In the genomic region with DNA sequence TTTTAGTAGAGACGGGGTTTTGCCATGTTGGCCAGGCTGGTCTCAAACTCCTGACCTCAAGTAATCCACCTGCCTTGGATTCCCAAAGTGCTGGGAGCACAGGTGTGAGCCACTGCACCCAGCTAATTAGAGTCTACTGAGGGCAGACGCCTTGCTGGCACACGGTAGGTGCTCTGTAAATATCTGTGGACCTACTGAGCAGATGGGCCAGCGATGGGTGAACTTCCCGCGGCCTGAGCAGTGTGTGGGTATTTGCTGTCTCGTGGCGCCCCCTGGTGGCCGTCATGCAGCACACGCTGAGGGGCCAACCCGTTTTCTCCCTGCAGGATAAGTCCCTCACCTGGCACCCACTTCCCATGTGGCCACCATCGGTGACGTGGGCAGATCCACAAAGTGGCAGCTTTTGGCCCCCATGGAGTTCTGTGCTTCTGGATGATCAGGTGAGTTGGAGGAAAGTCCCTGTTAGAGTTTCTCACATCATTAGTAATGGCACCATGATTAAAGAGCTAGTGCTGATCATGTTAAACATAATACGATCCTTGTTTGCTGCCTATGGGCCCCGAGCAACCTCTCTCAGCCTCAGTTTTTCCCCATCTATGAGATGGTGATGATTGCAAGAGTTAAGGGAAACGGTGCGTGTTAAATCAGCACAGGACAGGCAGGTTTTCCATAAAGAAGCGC, we compare ENCODE assay signal across 8 cellular contexts. TPM values are rescaled to one million over a fixed set of nuclear protein-coding genes. Genes with fewer than 3 reads are reported as not detected.
DNase-seq lines count a peak whose midpoint lies in the region; ATAC-seq and TF ChIP-seq lines count a peak whose summit lies in the region.

No MANE protein-coding gene starts in this region.

- TF ChIP-seq CTCF in chondrocyte (IDR thresholded peaks at IDR 0.05), result peak; percentile 99

- H3K4me3 Mint-ChIP-seq in chondrocyte (ENCODE audit: unreplicated experiment), result no peak overlapping the region

- H3K27ac Mint-ChIP-seq in chondrocyte (ENCODE audit: unreplicated experiment), result peak overlapping the region; percentile 27

- H3K4me1 Mint-ChIP-seq in chondrocyte (ENCODE audit: low read depth), result peaks cover 13% of the 10 kb centered on the region

- H3K27me3 Mint-ChIP-seq in chondrocyte (ENCODE audit: low read depth), result no peaks in the 10 kb centered on the region

- H3K36me3 Mint-ChIP-seq in chondrocyte (ENCODE audit: low read depth), result peaks cover 8% of the 10 kb centered on the region

- no peaks in the 10 kb centered on the region for H3K9me3 Mint-ChIP-seq in chondrocyte (ENCODE audit: low read depth)

- DNase-seq in DMS 273 (lab: John Stamatoyannopoulos, UW; ENCODE audit: unreplicated experiment) (peak; percentile 90), NCI-H345 (lab: John Stamatoyannopoulos, UW) (peak; percentile 57), chondrocyte (ENCODE audit: low spot score) (no peak), left lobe of liver (ENCODE audit: low spot score) (peak; percentile 82)
- DNase-seq in activated CD4-positive, alpha-beta T cell treated with anti-CD3 and anti-CD28 coated beads for 48 hours, result peak; percentile 86
- peak; percentile 67 to 79 for DNase-seq in stimulated activated CD4-positive, alpha-beta T cell treated with anti-CD3 and anti-CD28 coated beads, Interleukin-4, amount 100 ng/mL, for 4 hours

- ATAC-seq in HG02610 (IDR thresholded peaks at IDR 0.05; ENCODE audit: unreplicated experiment) (peak; percentile 50), left lobe of liver (peak; percentile 86), GM19328 (IDR thresholded peaks at IDR 0.05; ENCODE audit: unreplicated experiment) (no peak)

RNA-seq across cellular contexts. Expression of a gene that starts 40.7 kb away (rescaled TPM):
- total RNA-seq in chondrocyte (45.3 to 51.6 TPM (median 50.2 TPM) in 3 replicates), left lobe of liver (14.5 TPM)

RNA-seq across cellular contexts. Expression of a gene that starts 57.0 kb away (rescaled TPM):
- total RNA-seq in chondrocyte (10.4 to 13.0 TPM (median 11.6 TPM) in 3 replicates), left lobe of liver (5.0 TPM)
